25 cellular contexts compared by ENCODE assay signal in genomic region chr12:117169548-117169947, GRCh38. TPM values are rescaled to one million over a fixed set of nuclear protein-coding genes. Genes with fewer than 3 reads are reported as not detected.
DNase-seq lines count a peak whose midpoint lies in the region; ATAC-seq, FAIRE-seq and TF ChIP-seq lines count a peak whose summit lies in the region.
"Had no signal": no experiment of that assay in that cellular context is flagged by ENCODE, and none has a peak within 500 bp of the region (broad histone marks: within the 10 kb centered on the region; RNA-seq: fewer than 3 reads in every experiment).

No MANE protein-coding gene starts in this region.

- H3K27me3 ChIP-seq in HepG2 (ENCODE audit: control insufficient read depth in 1 of 2, insufficient read depth in 2 of 2, low read length in 2 of 2) (no peaks in the 10 kb centered on the region), right lobe of liver (no peaks in the 10 kb centered on the region), ovary (no peaks in the 10 kb centered on the region)
- H3K27me3 ChIP-seq: BE2C, BLaER1 had no signal

- WGBS in HepG2 (ENCODE audit: low lambda C conversion rate): 94% methylated on average over 3 of the region's 3 CpGs
- 84% methylated on average over 3 of the region's 3 CpGs for WGBS in right lobe of liver (ENCODE audit: insufficient coverage, low coverage, low lambda C conversion rate, missing lambda C conversion rate)
- WGBS in ovary, 3 donors: 8 to 30% (median 12%) methylated on average over 3 of the region's 3 CpGs

- no peak overlapping the region for H3K9ac ChIP-seq in HepG2 (ENCODE audit: insufficient read depth, low read depth, low read length)
- H3K9ac ChIP-seq: BLaER1 had no signal

- CTCF ChIA-PET in HepG2 (lab: Yijun Ruan, JAX; ENCODE audit: low intra/inter-chr PET ratio, low total read pairs): no interaction called here

- TF ChIP-seq EP300 in HepG2 (IDR thresholded peaks at IDR 0.05; ENCODE audit: low read depth in 2 of 2, low read length in 2 of 2) (no peak), HepG2 (CRISPR knock-in tag; IDR thresholded peaks at IDR 0.05; ENCODE audit: borderline replicate concordance) (no peak), ovary (IDR thresholded peaks at IDR 0.05) (no peak)

- in situ Hi-C loops in HepG2 (cut with HindIII; ENCODE audit: extremely low pct_ligation_motif_present, low pct_unique_long_range_greater_than_20kb): no loop called here

- TF ChIP-seq RAD21 in HepG2 (CRISPR knock-in tag; IDR thresholded peaks at IDR 0.05): no peak

- no peak overlapping the region for H3K4me3 ChIP-seq in HepG2 (replicated peaks in 1 of 3; ENCODE audit: insufficient read depth in 1 of 3, low read depth in 2 of 3, low read length in 3 of 3)
- no peak overlapping the region for H3K4me3 ChIP-seq in right lobe of liver
- no peak overlapping the region for H3K4me3 ChIP-seq in ovary
- H3K4me3 ChIP-seq: BLaER1, GM12878 had no signal

- peaks cover 13% of the 10 kb centered on the region for H3K4me1 ChIP-seq in HepG2 (ENCODE audit: insufficient read depth, low read length)
- peaks cover 0 to 16% (median 7%) of the 10 kb centered on the region in 4 donors for H3K4me1 ChIP-seq in right lobe of liver
- no peaks in the 10 kb centered on the region for H3K4me1 ChIP-seq in ovary (ENCODE audit: insufficient read depth)
- H3K4me1 ChIP-seq: BE2C had no signal

- POLR2A ChIA-PET in HepG2 (lab: Yijun Ruan, JAX): no interaction called here

- no TSS peak for BruUV-seq in HepG2 (replicated peaks; lab: Mats Ljungman, UMichigan)

- no peaks in the 10 kb centered on the region for H4K20me1 ChIP-seq in HepG2 (ENCODE audit: insufficient read depth, low read length)

- H3K36me3 ChIP-seq in HepG2 (replicated peaks in 1 of 2; ENCODE audit: control insufficient read depth in 1 of 2, insufficient read depth in 2 of 2, low read length in 2 of 2) (peaks cover 28 to 78% of the 10 kb centered on the region in 2 experiments), right lobe of liver (peaks cover 0 to 78% (median 34%) of the 10 kb centered on the region in 4 donors), ovary (no peaks in the 10 kb centered on the region)

- TF ChIP-seq CTCF in HepG2 (CRISPR knock-in tag; IDR thresholded peaks at IDR 0.05): no peak
- TF ChIP-seq CTCF in right lobe of liver (IDR thresholded peaks at IDR 0.05): no peak
- TF ChIP-seq CTCF in ovary (IDR thresholded peaks at IDR 0.05): peak in 1 of 3 donors; percentile 20

- TF ChIP-seq POLR2A in HepG2 (IDR thresholded peaks at IDR 0.05; ENCODE audit: insufficient read depth in 1 of 2, low read depth in 2 of 2, low read length in 2 of 2) (no peak), right lobe of liver (IDR thresholded peaks at IDR 0.05) (no peak), ovary (IDR thresholded peaks at IDR 0.05) (no peak)

- H3K9me3 ChIP-seq in HepG2 (ENCODE audit: low read length): no peaks in the 10 kb centered on the region
- H3K9me3 ChIP-seq in right lobe of liver: no peaks in the 10 kb centered on the region
- H3K9me3 ChIP-seq in ovary: no peaks in the 10 kb centered on the region
- H3K9me3 ChIP-seq: BE2C, BLaER1 had no signal

- H3K4me2 ChIP-seq in HepG2 (ENCODE audit: low read depth, low read length): no peak overlapping the region
- H3K4me2 ChIP-seq: BLaER1 had no signal

- DNase-seq in HepG2 (ENCODE audit: low spot score): no peak
- DNase-seq in right lobe of liver: no peak
- DNase-seq in ovary: peak in 4 of 5 donors; percentile 66 to 86 (median 81)
- no peak for DNase-seq in head of caudate nucleus
- DNase-seq: 8988T; ACHN; BE2C; C1 segment of cervical spinal cord; CD4-positive, alpha-beta memory T cell; CD4-positive, CD25-positive, alpha-beta regulatory T cell; CD8-positive, alpha-beta memory T cell; COR-L47; DMS 273 treated with DMSO at 0.1 percent for 48 hours; DMS153; DMS53; DMS79; DND-41; EL; GDM1 had no signal

- H3K27ac ChIP-seq in HepG2 (ENCODE audit: extremely low read length, insufficient read depth, low read length) (no peak overlapping the region), right lobe of liver (no peak overlapping the region), ovary (peak overlapping the region in 1 of 2 donors; percentile 32)
- H3K27ac ChIP-seq: BLaER1 had no signal

- H2AFZ ChIP-seq in HepG2 (ENCODE audit: low read length): no peak overlapping the region

- ATAC-seq in HepG2 (no peak), right lobe of liver (no peak), HG03097 (IDR thresholded peaks at IDR 0.05; ENCODE audit: low FRiP score, unreplicated experiment) (no peak)
- ATAC-seq: GM12878 had no signal

- FAIRE-seq in HepG2 (lab: Jason Lieb, UNC): no peak
- FAIRE-seq: A204.1, GM12878, GM12892, GM18507 had no signal

- H3K79me2 ChIP-seq in HepG2 (ENCODE audit: insufficient read depth, low read length): no peaks in the 10 kb centered on the region

- intact Hi-C loops in HepG2 (cut with micrococcal nuclease; ENCODE audit: unreplicated experiment): no loop called here
- intact Hi-C loops in right lobe of liver (cut with DNase I): no loop called here
- intact Hi-C loops in ovary (cut with DNase I): no loop called here
- intact Hi-C loops in head of caudate nucleus (cut with DNase I): no loop called here

TF ChIP-seq in HepG2, 621 proteins besides CTCF, POLR2A, EP300 and RAD21:
- no peak for TF ChIP-seq SIX1 (CRISPR knock-in tag; IDR thresholded peaks at IDR 0.05; ENCODE audit: borderline replicate concordance)
- no peak for TF ChIP-seq ZNF781 (CRISPR knock-in tag; IDR thresholded peaks at IDR 0.05; ENCODE audit: borderline replicate concordance, not compliant biosample characterization)
- peak; percentile 65 for TF ChIP-seq ZNF121 (CRISPR knock-in tag; IDR thresholded peaks at IDR 0.05)
- TF ChIP-seq NR2F2 (IDR thresholded peaks at IDR 0.05; ENCODE audit: borderline replicate concordance, low read depth): no peak
- no peak for TF ChIP-seq REPIN1 (CRISPR knock-in tag; IDR thresholded peaks at IDR 0.05; ENCODE audit: borderline replicate concordance, low read depth)
- TF ChIP-seq, protein P1, sequence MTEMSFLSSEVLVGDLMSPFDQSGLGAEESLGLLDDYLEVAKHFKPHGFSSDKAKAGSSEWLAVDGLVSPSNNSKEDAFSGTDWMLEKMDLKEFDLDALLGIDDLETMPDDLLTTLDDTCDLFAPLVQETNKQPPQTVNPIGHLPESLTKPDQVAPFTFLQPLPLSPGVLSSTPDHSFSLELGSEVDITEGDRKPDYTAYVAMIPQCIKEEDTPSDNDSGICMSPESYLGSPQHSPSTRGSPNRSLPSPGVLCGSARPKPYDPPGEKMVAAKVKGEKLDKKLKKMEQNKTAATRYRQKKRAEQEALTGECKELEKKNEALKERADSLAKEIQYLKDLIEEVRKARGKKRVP (CRISPR knock-in tag; IDR thresholded peaks at IDR 0.05): no peak
- TF ChIP-seq RARA (CRISPR knock-in tag; IDR thresholded peaks at IDR 0.05): no peak
TF ChIP-seq in HepG2: peak in this region for 1.

RNA-seq across cellular contexts. Expression of gene FBXO21, which starts 20.7 kb away (rescaled TPM):
- total RNA-seq in HepG2 (2016; rRNA removed; fragmentation: Illumina TruSeq; extraction: Trizol): 32.5 and 45.2 TPM in 2 replicates
- total RNA-seq in HepG2 (2016; cell fraction: cytosol; rRNA removed; fragmentation: Illumina TruSeq; extraction: Trizol; ENCODE audit: low read depth): 1.2 and 1.6 TPM in 2 replicates
- 29.2 and 45.9 TPM in 2 replicates for total RNA-seq in HepG2 (2016; cell fraction: insoluble cytoplasmic fraction; rRNA removed; fragmentation: Illumina TruSeq; extraction: Trizol)
- total RNA-seq in HepG2 (2016; cell fraction: membrane; rRNA removed; fragmentation: Illumina TruSeq; extraction: Trizol): 7.6 and 9.0 TPM in 2 replicates
- total RNA-seq in HepG2 (2016; cell fraction: nucleus; rRNA removed; fragmentation: Illumina TruSeq; extraction: Trizol): 19.3 and 21.9 TPM in 2 replicates
- polyA plus RNA-seq in HepG2 (2011; rRNA removed): 15.6 and 20.0 TPM in 2 replicates
- 44.0 and 49.3 TPM in 2 replicates for polyA plus RNA-seq in HepG2 (2011; cell fraction: cytosol; rRNA removed)
- 22.4 and 32.9 TPM in 2 replicates for polyA plus RNA-seq in HepG2 (2011; cell fraction: nucleus; rRNA removed)
- 14.2 and 18.3 TPM in 2 replicates for polyA plus RNA-seq in HepG2 (2012)
- 0.60 and 0.85 TPM in 2 replicates for polyA plus RNA-seq in HepG2 (2016; cell fraction: cytosol; fragmentation: Illumina TruSeq; extraction: Trizol; ENCODE audit: low read depth)
- 26.4 and 28.2 TPM in 2 replicates for polyA plus RNA-seq in HepG2 (2016; cell fraction: insoluble cytoplasmic fraction; fragmentation: Illumina TruSeq; extraction: Trizol; ENCODE audit: low read depth)
- 3.0 and 3.4 TPM in 2 replicates for polyA plus RNA-seq in HepG2 (2016; cell fraction: membrane; fragmentation: Illumina TruSeq; extraction: Trizol; ENCODE audit: low read depth)
- 17.7 TPM in 2 replicates for polyA plus RNA-seq in HepG2 (2016; cell fraction: nucleus; fragmentation: Illumina TruSeq; extraction: Trizol; ENCODE audit: insufficient read depth, low read depth)
- polyA minus RNA-seq in HepG2 (2011; rRNA and poly(A)+ RNA removed; ENCODE audit: low replicate concordance): 86.0 and 120 TPM in 2 replicates
- 28.2 and 31.5 TPM in 2 replicates for polyA minus RNA-seq in HepG2 (2011; cell fraction: cytosol; rRNA and poly(A)+ RNA removed)
- polyA minus RNA-seq in HepG2 (2011; cell fraction: nucleus; rRNA and poly(A)+ RNA removed): 14.8 and 21.6 TPM in 2 replicates
- total RNA-seq in right lobe of liver: 10 to 100 TPM; 12.8 to 28.7 (median 20.1) TPM
- total RNA-seq in ovary: 100 to 1,000 TPM in 6 of 7 donors, 10 to 100 TPM in 1; 86.8 to 287 (median 175) TPM
- 10 to 100 TPM; 47.8 to 61.6 TPM for polyA plus RNA-seq in ovary

Comparison
In these comparisons a context has a peak if more than half of its experiments do, and no peak if none do; other contexts are left out.
1. DNase-seq: peak in ovary (4 of 5); none in HepG2 (single experiment), right lobe of liver (0 of 3) and head of caudate nucleus (0 of 42).